16 cellular contexts compared by ENCODE assay signal in genomic region chr6:105759015-105759414, GRCh38.
"Had no signal": no experiment of that assay in that cellular context is flagged by ENCODE, and none has a peak within 500 bp of the region (broad histone marks: within the 10 kb centered on the region; RNA-seq: fewer than 3 reads in every experiment).

No MANE protein-coding gene starts in this region.

- H3K36me3 ChIP-seq: adrenal gland, gastrocnemius medialis, heart right ventricle, neural progenitor cell, right lobe of liver, spleen, upper lobe of right lung had no signal

- H3K4me2 ChIP-seq: neural progenitor cell had no signal

- DNase-seq: activated CD4-positive, alpha-beta memory T cell treated with anti-CD3 and anti-CD28 coated beads, Interleukin-2, amount 10 ng/mL, durations not matched to agents 7 days and 5 days; activated CD4-positive, alpha-beta T cell treated with anti-CD3 and anti-CD28 coated beads for 36 hours; activated T-cell treated with anti-CD3 and anti-CD28 coated beads, Interleukin-2, amount 50 U/mL, for 24 hours; adrenal gland; central memory CD4-positive, alpha-beta T cell; effector CD4-positive, alpha-beta T cell; gastrocnemius medialis; heart right ventricle; naive B cell; right lobe of liver; spleen; stimulated activated naive CD8-positive, alpha-beta T cell treated with anti-CD3 and anti-CD28 coated beads, Interleukin-15, amount 100 ng/mL, for 72 hours; upper lobe of right lung had no signal

- H3K4me3 ChIP-seq: adrenal gland, coronary artery, gastrocnemius medialis, heart right ventricle, lung, neural progenitor cell, right lobe of liver, spleen, upper lobe of right lung had no signal

- H3K9ac ChIP-seq: neural progenitor cell had no signal

- H3K27me3 ChIP-seq: adrenal gland, gastrocnemius medialis, neural progenitor cell, right lobe of liver, spleen, upper lobe of right lung had no signal

- H3K27ac ChIP-seq: adrenal gland, coronary artery, gastrocnemius medialis, heart right ventricle, neural progenitor cell, upper lobe of right lung had no signal

- H2AFZ ChIP-seq: neural progenitor cell had no signal

- H3K9me3 ChIP-seq: adrenal gland, gastrocnemius medialis, heart right ventricle, right lobe of liver, spleen, upper lobe of right lung had no signal

- H3K4me1 ChIP-seq: adrenal gland, gastrocnemius medialis, neural progenitor cell, spleen, upper lobe of right lung had no signal
